Comparison of ENCODE assay signal across 8 cellular contexts in genomic region chr2:135741043-135741394, GRCh38. TPM values are rescaled to one million over a fixed set of nuclear protein-coding genes. Genes with fewer than 3 reads are reported as not detected.
DNase-seq lines count a peak whose midpoint lies in the region; ATAC-seq and TF ChIP-seq lines count a peak whose summit lies in the region.

No MANE protein-coding gene starts in this region.

- H3K4me3 Mint-ChIP-seq in activated naive CD8-positive, alpha-beta T cell treated with anti-CD3 and anti-CD28 coated beads, Interleukin-2, amount 50 U/mL, for 24 hours, result peak overlapping the region; percentile 99

- H3K36me3 ChIP-seq in KMS-11 (ENCODE audit: insufficient read depth) (no peaks in the 10 kb centered on the region), lower lobe of right lung (peaks cover 13% of the 10 kb centered on the region), stomach (peaks cover 0 to 1% (median 0%) of the 10 kb centered on the region in 4 donors)

- no peaks in the 10 kb centered on the region for H3K9me3 ChIP-seq in lower lobe of right lung
- H3K9me3 ChIP-seq in stomach, result no peaks in the 10 kb centered on the region

- H4K20me1 ChIP-seq in KMS-11 (ENCODE audit: insufficient read depth), result no peaks in the 10 kb centered on the region

- H3K4me3 ChIP-seq in KMS-11 (IDR thresholded peaks at IDR 0.05; ENCODE audit: insufficient read depth, low read depth, low read length) (no peak overlapping the region), lower lobe of right lung (no peak overlapping the region), stomach (peak overlapping the region in 1 of 4 donors; percentile 81)

- peaks cover 9% of the 10 kb centered on the region for H3K4me1 ChIP-seq in KMS-11 (ENCODE audit: low read depth, poor library complexity, severe bottlenecking)
- peaks cover 30% of the 10 kb centered on the region for H3K4me1 ChIP-seq in lower lobe of right lung
- H3K4me1 ChIP-seq in stomach, result peaks cover 12 to 37% (median 23%) of the 10 kb centered on the region in 4 donors

- peaks cover 31% of the 10 kb centered on the region for H3K4me1 Mint-ChIP-seq in activated naive CD8-positive, alpha-beta T cell treated with anti-CD3 and anti-CD28 coated beads, Interleukin-2, amount 50 U/mL, for 24 hours

- H3K27ac ChIP-seq in KMS-11 (no peak overlapping the region), lower lobe of right lung (peak overlapping the region; percentile 99), stomach (peak overlapping the region in 4 of 5 donors; percentile 94 to 100 (median 98))

- peaks cover 12% of the 10 kb centered on the region for H3K36me3 Mint-ChIP-seq in activated naive CD8-positive, alpha-beta T cell treated with anti-CD3 and anti-CD28 coated beads, Interleukin-2, amount 50 U/mL, for 24 hours (ENCODE audit: low read depth)

- no peak for TF ChIP-seq EP300 in stomach (IDR thresholded peaks at IDR 0.05)

- H3K4me2 ChIP-seq in KMS-11, result 0 out of 2 replicates have a peak overlapping the region, but pooled peaks have one; percentile 1

- intact Hi-C loops in lower lobe of right lung (cut with DNase I), result no loop called here
- intact Hi-C loops in stomach (cut with DNase I; ENCODE audit: low total_unique reads), result no loop called here

- no peak overlapping the region for H3K9ac ChIP-seq in KMS-11

- TF ChIP-seq POLR2A in stomach (IDR thresholded peaks at IDR 0.05), result no peak

- no peaks in the 10 kb centered on the region for H3K27me3 ChIP-seq in KMS-11 (ENCODE audit: insufficient read depth, low read depth)
- H3K27me3 ChIP-seq in lower lobe of right lung (ENCODE audit: low read depth), result no peaks in the 10 kb centered on the region
- no peaks in the 10 kb centered on the region for H3K27me3 ChIP-seq in stomach

- ATAC-seq in activated naive CD8-positive, alpha-beta T cell treated with anti-CD3 and anti-CD28 coated beads, Interleukin-2, amount 50 U/mL, for 24 hours, result no peak
- ATAC-seq in lower lobe of right lung, result no peak

- peak overlapping the region; percentile 62; the same call in 1 of the 2 replicates for H2AFZ ChIP-seq in KMS-11 (ENCODE audit: low read depth)

- peak overlapping the region; percentile 85 for H3K27ac Mint-ChIP-seq in activated naive CD8-positive, alpha-beta T cell treated with anti-CD3 and anti-CD28 coated beads, Interleukin-2, amount 50 U/mL, for 24 hours

- H3K79me2 ChIP-seq in KMS-11 (ENCODE audit: insufficient read depth, low read depth), result peaks cover 37% of the 10 kb centered on the region

- 82 to 87% (median 83%) methylated on average over 11 of the region's 11 CpGs for WGBS in stomach, 5 donors

- TF ChIP-seq CTCF in KMS-11 (conservative IDR thresholded peaks at IDR 0.05; ENCODE audit: low read depth, low read length) (no peak), lower lobe of right lung (IDR thresholded peaks at IDR 0.05) (no peak), stomach (IDR thresholded peaks at IDR 0.05) (no peak)

- no peak for DNase-seq in activated naive CD8-positive, alpha-beta T cell treated with anti-CD3 and anti-CD28 coated beads, Interleukin-2, amount 50 U/mL, for 24 hours
- DNase-seq in lower lobe of right lung (no peak), stomach (no peak), NCI-H1694 (lab: John Stamatoyannopoulos, UW) (no peak), COLO829 (ENCODE audit: low spot score) (no peak), HK-2 (ENCODE audit: unreplicated experiment) (no peak), NCI-H345 treated with DMSO at 0.1 percent for 48 hours (lab: John Stamatoyannopoulos, UW; ENCODE audit: unreplicated experiment) (no peak)

- H3K9me3 Mint-ChIP-seq in activated naive CD8-positive, alpha-beta T cell treated with anti-CD3 and anti-CD28 coated beads, Interleukin-2, amount 50 U/mL, for 24 hours, result peaks cover 4% of the 10 kb centered on the region

- H3K27me3 Mint-ChIP-seq in activated naive CD8-positive, alpha-beta T cell treated with anti-CD3 and anti-CD28 coated beads, Interleukin-2, amount 50 U/mL, for 24 hours, result no peaks in the 10 kb centered on the region

RNA-seq across cellular contexts. Expression of gene UBXN4, which starts 0.6 kb away (rescaled TPM):
- 88.1 TPM for total RNA-seq in lower lobe of right lung
- 100 to 1,000 TPM in 2 of 5 donors, 10 to 100 TPM in 3; 18.8 to 296 (median 79.3) TPM for total RNA-seq in stomach
- polyA plus RNA-seq in stomach, result 10 to 100 TPM; 25.6 to 39.9 (median 32.8) TPM
